1 cellular context compared by ENCODE assay signal in genomic region chr20:50762045-50762422, GRCh38.
TF ChIP-seq lines count a peak whose summit lies in the region.

No MANE protein-coding gene starts in this region.

TF ChIP-seq in SK-N-SH, 30 proteins besides CTCF, POLR2A, EP300 and RAD21 (continued from another document):
- TF ChIP-seq, protein P1, sequence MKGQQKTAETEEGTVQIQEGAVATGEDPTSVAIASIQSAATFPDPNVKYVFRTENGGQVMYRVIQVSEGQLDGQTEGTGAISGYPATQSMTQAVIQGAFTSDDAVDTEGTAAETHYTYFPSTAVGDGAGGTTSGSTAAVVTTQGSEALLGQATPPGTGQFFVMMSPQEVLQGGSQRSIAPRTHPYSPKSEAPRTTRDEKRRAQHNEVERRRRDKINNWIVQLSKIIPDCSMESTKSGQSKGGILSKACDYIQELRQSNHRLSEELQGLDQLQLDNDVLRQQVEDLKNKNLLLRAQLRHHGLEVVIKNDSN (IDR thresholded peaks at IDR 0.05; ENCODE audit: borderline replicate concordance, low read depth) = no peak
- TF ChIP-seq FOXM1 (IDR thresholded peaks at IDR 0.05; ENCODE audit: low read depth) = no peak
- TF ChIP-seq, protein P2, sequence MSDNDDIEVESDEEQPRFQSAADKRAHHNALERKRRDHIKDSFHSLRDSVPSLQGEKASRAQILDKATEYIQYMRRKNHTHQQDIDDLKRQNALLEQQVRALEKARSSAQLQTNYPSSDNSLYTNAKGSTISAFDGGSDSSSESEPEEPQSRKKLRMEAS (IDR thresholded peaks at IDR 0.05; ENCODE audit: low read depth) = no peak
- TF ChIP-seq, protein P3, sequence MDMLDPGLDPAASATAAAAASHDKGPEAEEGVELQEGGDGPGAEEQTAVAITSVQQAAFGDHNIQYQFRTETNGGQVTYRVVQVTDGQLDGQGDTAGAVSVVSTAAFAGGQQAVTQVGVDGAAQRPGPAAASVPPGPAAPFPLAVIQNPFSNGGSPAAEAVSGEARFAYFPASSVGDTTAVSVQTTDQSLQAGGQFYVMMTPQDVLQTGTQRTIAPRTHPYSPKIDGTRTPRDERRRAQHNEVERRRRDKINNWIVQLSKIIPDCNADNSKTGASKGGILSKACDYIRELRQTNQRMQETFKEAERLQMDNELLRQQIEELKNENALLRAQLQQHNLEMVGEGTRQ (IDR thresholded peaks at IDR 0.05; ENCODE audit: borderline replicate concordance, low read depth, low read length) = no peak
- no peak for TF ChIP-seq GATA2 (CRISPR knock-in tag; IDR thresholded peaks at IDR 0.05)
- TF ChIP-seq, protein P4, sequence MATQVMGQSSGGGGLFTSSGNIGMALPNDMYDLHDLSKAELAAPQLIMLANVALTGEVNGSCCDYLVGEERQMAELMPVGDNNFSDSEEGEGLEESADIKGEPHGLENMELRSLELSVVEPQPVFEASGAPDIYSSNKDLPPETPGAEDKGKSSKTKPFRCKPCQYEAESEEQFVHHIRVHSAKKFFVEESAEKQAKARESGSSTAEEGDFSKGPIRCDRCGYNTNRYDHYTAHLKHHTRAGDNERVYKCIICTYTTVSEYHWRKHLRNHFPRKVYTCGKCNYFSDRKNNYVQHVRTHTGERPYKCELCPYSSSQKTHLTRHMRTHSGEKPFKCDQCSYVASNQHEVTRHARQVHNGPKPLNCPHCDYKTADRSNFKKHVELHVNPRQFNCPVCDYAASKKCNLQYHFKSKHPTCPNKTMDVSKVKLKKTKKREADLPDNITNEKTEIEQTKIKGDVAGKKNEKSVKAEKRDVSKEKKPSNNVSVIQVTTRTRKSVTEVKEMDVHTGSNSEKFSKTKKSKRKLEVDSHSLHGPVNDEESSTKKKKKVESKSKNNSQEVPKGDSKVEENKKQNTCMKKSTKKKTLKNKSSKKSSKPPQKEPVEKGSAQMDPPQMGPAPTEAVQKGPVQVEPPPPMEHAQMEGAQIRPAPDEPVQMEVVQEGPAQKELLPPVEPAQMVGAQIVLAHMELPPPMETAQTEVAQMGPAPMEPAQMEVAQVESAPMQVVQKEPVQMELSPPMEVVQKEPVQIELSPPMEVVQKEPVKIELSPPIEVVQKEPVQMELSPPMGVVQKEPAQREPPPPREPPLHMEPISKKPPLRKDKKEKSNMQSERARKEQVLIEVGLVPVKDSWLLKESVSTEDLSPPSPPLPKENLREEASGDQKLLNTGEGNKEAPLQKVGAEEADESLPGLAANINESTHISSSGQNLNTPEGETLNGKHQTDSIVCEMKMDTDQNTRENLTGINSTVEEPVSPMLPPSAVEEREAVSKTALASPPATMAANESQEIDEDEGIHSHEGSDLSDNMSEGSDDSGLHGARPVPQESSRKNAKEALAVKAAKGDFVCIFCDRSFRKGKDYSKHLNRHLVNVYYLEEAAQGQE (IDR thresholded peaks at IDR 0.05; ENCODE audit: low read depth, low read length) = no peak
- TF ChIP-seq YY1 (IDR thresholded peaks at IDR 0.05; ENCODE audit: low read depth) = no peak
- TF ChIP-seq ZBTB33 (IDR thresholded peaks at IDR 0.05; ENCODE audit: borderline replicate concordance, low read depth) = no peak
